ENCODE assay signal across 30 cellular contexts in genomic region chr17:73625006-73625405, GRCh38. TPM values are rescaled to one million over a fixed set of nuclear protein-coding genes. Genes with fewer than 3 reads are reported as not detected.
DNase-seq lines count a peak whose midpoint lies in the region; ATAC-seq and TF ChIP-seq lines count a peak whose summit lies in the region.
"Had no signal": no experiment of that assay in that cellular context is flagged by ENCODE, and none has a peak within 500 bp of the region (broad histone marks: within the 10 kb centered on the region; RNA-seq: fewer than 3 reads in every experiment).

No MANE protein-coding gene starts in this region.

- no peak overlapping the region for H4K91ac ChIP-seq in neuronal stem cell (ENCODE audit: low read depth, low read length, poor library complexity)

- DNase-seq in Right ventricle myocardium superior (peak; percentile 13), Right ventricle myocardium inferior (ENCODE audit: missing footprints) (no peak), neuronal stem cell (ENCODE audit: low spot score) (no peak), GM20000 (ENCODE audit: low spot score) (no peak), WTC11 (ENCODE audit: low spot score) (no peak), tibial artery (no peak), NCI-H1105 treated with DMSO at 0.1 percent for 48 hours (lab: John Stamatoyannopoulos, UW) (no peak)
- DNase-seq: activated CD4-positive, alpha-beta memory T cell treated with anti-CD3 and anti-CD28 coated beads for 36 hours; activated CD4-positive, CD25-positive, alpha-beta regulatory T cell treated with anti-CD3 and anti-CD28 coated beads, Interleukin-2, amount 50 U/mL, for 72 hours; activated CD8-positive, alpha-beta memory T cell treated with anti-CD3 and anti-CD28 coated beads, Interleukin-2, amount 50 U/mL, for 4 hours; AML-193; CD4-positive, alpha-beta T cell; cerebellar nuclear complex; dorsolateral prefrontal cortex; GM23248; left ventricle myocardium inferior; midbrain; natural killer cell; NCI-H1436 treated with DMSO at 0.1 percent for 48 hours; NCI-H526 treated with DMSO at 0.1 percent for 48 hours; pancreas; Peyer's patch; stimulated activated CD4-positive, alpha-beta T cell treated with anti-CD3 and anti-CD28 coated beads, Interleukin-2, amount 100 ng/mL, for 48 hours; T-cell had no signal

- H3K79me1 ChIP-seq in neuronal stem cell (ENCODE audit: low read depth, low read length), result peaks cover 23% of the 10 kb centered on the region

- H3K23ac ChIP-seq in neuronal stem cell (ENCODE audit: low read depth, low read length, poor library complexity), result no peak overlapping the region

- CTCF ChIA-PET in WTC11 (lab: Charles Lee), result interaction anchor here (1.8 kb wide), 1 partner anchor 29 kb away, joined by 4 read pairs; no protein-coding TSS in a partner anchor

- H3K4me3 Mint-ChIP-seq in WTC11, result no peak overlapping the region
- H3K4me3 Mint-ChIP-seq: activated CD4-positive, alpha-beta memory T cell treated with anti-CD3 and anti-CD28 coated beads for 36 hours; activated naive CD8-positive, alpha-beta T cell; activated T-helper 17 cell treated with anti-CD3 and anti-CD28 coated beads, Interleukin-2, amount 50 U/mL, for 72 hours; CD4-positive, alpha-beta T cell; natural killer cell; T-cell had no signal

- H2BK12ac ChIP-seq in neuronal stem cell (ENCODE audit: low read length), result no peak overlapping the region

- H3K4me1 Mint-ChIP-seq in WTC11, result peaks cover 58% of the 10 kb centered on the region
- H3K4me1 Mint-ChIP-seq: natural killer cell had no signal

- H3K18ac ChIP-seq in neuronal stem cell (ENCODE audit: low read length), result peak overlapping the region; percentile 21

- H3K36me3 Mint-ChIP-seq in WTC11, result peaks cover 4% of the 10 kb centered on the region
- H3K36me3 Mint-ChIP-seq: activated CD4-positive, alpha-beta memory T cell treated with anti-CD3 and anti-CD28 coated beads for 36 hours; activated naive CD8-positive, alpha-beta T cell; natural killer cell had no signal

- H2AFZ ChIP-seq in neuronal stem cell (ENCODE audit: low read length), result no peak overlapping the region
- H2AFZ ChIP-seq: GM23248 had no signal

- TF ChIP-seq CTCF in GM20000 (IDR thresholded peaks at IDR 0.05; ENCODE audit: extremely low read depth, missing control alignments) (no peak), WTC11 (IDR thresholded peaks at IDR 0.05) (no peak), tibial artery (IDR thresholded peaks at IDR 0.05) (no peak)

- no peak overlapping the region for H2AK5ac ChIP-seq in neuronal stem cell (ENCODE audit: low read depth, low read length)

- H3K27me3 Mint-ChIP-seq in WTC11 (ENCODE audit: low read depth), result peaks cover 3% of the 10 kb centered on the region; the same call in 1 of the 2 replicates
- H3K27me3 Mint-ChIP-seq: activated CD4-positive, alpha-beta memory T cell treated with anti-CD3 and anti-CD28 coated beads for 36 hours; activated naive CD8-positive, alpha-beta T cell; activated T-helper 17 cell treated with anti-CD3 and anti-CD28 coated beads, Interleukin-2, amount 50 U/mL, for 72 hours; CD4-positive, alpha-beta T cell; T-cell had no signal

- H3K4ac ChIP-seq in neuronal stem cell (ENCODE audit: low read length), result no peak overlapping the region

- H3K9me3 ChIP-seq in neuronal stem cell (replicated peaks in 1 of 2; ENCODE audit: control insufficient read depth in 2 of 2, insufficient read depth in 1 of 2, low read depth in 1 of 2, low read length in 2 of 2) (peaks cover 6 to 10% of the 10 kb centered on the region in 2 donors), tibial artery (no peaks in the 10 kb centered on the region)
- H3K9me3 ChIP-seq: A549, pancreas, Peyer's patch, right atrium auricular region had no signal

- H3K36me3 ChIP-seq in neuronal stem cell (replicated peaks in 1 of 2; ENCODE audit: control insufficient read depth in 2 of 2, insufficient read depth in 2 of 2, low read length in 2 of 2), result peaks cover 0 to 5% of the 10 kb centered on the region in 2 donors
- no peaks in the 10 kb centered on the region for H3K36me3 ChIP-seq in tibial artery
- H3K36me3 ChIP-seq: left ventricle myocardium inferior, pancreas, Peyer's patch, right atrium auricular region had no signal

- H3K4me1 ChIP-seq in neuronal stem cell (ENCODE audit: control insufficient read depth in 2 of 2, insufficient read depth in 1 of 2, low read depth in 1 of 2, low read length in 2 of 2) (peaks cover 16 to 30% of the 10 kb centered on the region in 2 donors), tibial artery (no peaks in the 10 kb centered on the region)
- H3K4me1 ChIP-seq: A549, left ventricle myocardium inferior, pancreas, Peyer's patch, right atrium auricular region had no signal

- H3K4me3 ChIP-seq in neuronal stem cell (ENCODE audit: low read length in 2 of 2), result no peak overlapping the region
- no peak overlapping the region for H3K4me3 ChIP-seq in tibial artery
- H3K4me3 ChIP-seq: A549, dorsolateral prefrontal cortex, GM23248, left ventricle myocardium inferior, pancreas, Peyer's patch, right atrium auricular region had no signal

- no peak overlapping the region for H4K8ac ChIP-seq in neuronal stem cell (ENCODE audit: low read depth, low read length)

- 0 out of 2 replicates have a peak, but pooled peaks cover 3% of the 10 kb centered on the region for H3K9me3 Mint-ChIP-seq in WTC11
- H3K9me3 Mint-ChIP-seq: activated CD4-positive, alpha-beta memory T cell treated with anti-CD3 and anti-CD28 coated beads for 36 hours; activated T-helper 17 cell treated with anti-CD3 and anti-CD28 coated beads, Interleukin-2, amount 50 U/mL, for 72 hours; natural killer cell had no signal

- WGBS in neuronal stem cell (ENCODE audit: extremely low coverage in 2 of 2, insufficient read length in 2 of 2, insufficient replicate concordance in 1 of 2), 2 donors, result no CpG with 5 or more reads among the region's 7 CpGs

- POLR2A ChIA-PET in WTC11 (lab: Charles Lee), result no interaction called here

- no peak overlapping the region for H2BK15ac ChIP-seq in neuronal stem cell (ENCODE audit: low read length)

- H3K27me3 ChIP-seq in neuronal stem cell (ENCODE audit: control insufficient read depth in 3 of 3, insufficient read depth in 3 of 3, low read depth in 1 of 3, low read length in 3 of 3), result no peaks in the 10 kb centered on the region
- peaks cover 0 to 7% of the 10 kb centered on the region in 2 donors for H3K27me3 ChIP-seq in tibial artery
- H3K27me3 ChIP-seq: dorsolateral prefrontal cortex, pancreas, Peyer's patch, right atrium auricular region had no signal

- no peak overlapping the region for H3K27ac Mint-ChIP-seq in WTC11
- H3K27ac Mint-ChIP-seq: activated CD4-positive, alpha-beta memory T cell treated with anti-CD3 and anti-CD28 coated beads for 36 hours; activated naive CD8-positive, alpha-beta T cell; activated T-helper 17 cell treated with anti-CD3 and anti-CD28 coated beads, Interleukin-2, amount 50 U/mL, for 72 hours; CD4-positive, alpha-beta T cell; natural killer cell; T-cell had no signal

- ATAC-seq in Right ventricle myocardium superior (ENCODE audit: poor library complexity) (no peak), Right ventricle myocardium inferior (no peak), esophagus mucosa (peak; percentile 74), WTC11 (no peak)
- ATAC-seq: A549; activated T-helper 17 cell treated with anti-CD3 and anti-CD28 coated beads, Interleukin-2, amount 50 U/mL, for 72 hours; natural killer cell; pancreas; T-cell had no signal

- H3K9ac ChIP-seq in neuronal stem cell (ENCODE audit: low read depth, low read length, poor library complexity), result no peak overlapping the region
- H3K9ac ChIP-seq: GM23248, KMS-11 had no signal

- H2BK5ac ChIP-seq in neuronal stem cell (ENCODE audit: low read length), result no peak overlapping the region

- H2BK120ac ChIP-seq in neuronal stem cell (ENCODE audit: low read depth, low read length), result no peak overlapping the region

- H3K4me2 ChIP-seq in neuronal stem cell (ENCODE audit: insufficient read depth, low read length, poor library complexity, severe bottlenecking), result no peak overlapping the region
- H3K4me2 ChIP-seq: A549, KMS-11 had no signal

- H3K27ac ChIP-seq in neuronal stem cell (replicated peaks; ENCODE audit: low read length), result no peak overlapping the region
- H3K27ac ChIP-seq in tibial artery, result no peak overlapping the region
- H3K27ac ChIP-seq: A549, dorsolateral prefrontal cortex, GM23248, KMS-11, left ventricle myocardium inferior, pancreas, Peyer's patch, right atrium auricular region had no signal

- intact Hi-C loops in Right ventricle myocardium superior (cut with DNase I), result no loop called here
- intact Hi-C loops in Right ventricle myocardium inferior (cut with DNase I), result no loop called here
- intact Hi-C loops in tibial artery (cut with DNase I; ENCODE audit: low total_unique reads), result no loop called here

- peak overlapping the region; percentile 1 for H3K14ac ChIP-seq in neuronal stem cell (ENCODE audit: low read length)

TF ChIP-seq in WTC11, 78 proteins besides CTCF, POLR2A, EP300 and RAD21 (continues in another document):
- no peak for TF ChIP-seq ZNF317 (CRISPR knock-in tag; IDR thresholded peaks at IDR 0.05; ENCODE audit: borderline replicate concordance, low read depth)
- no peak for TF ChIP-seq HMGA2 (CRISPR knock-in tag; IDR thresholded peaks at IDR 0.05)

RNA-seq across cellular contexts. Expression of gene SDK2, which starts 19.2 kb away (rescaled TPM):
- total RNA-seq in Right ventricle myocardium superior (1.0 TPM), Right ventricle myocardium inferior (1.6 TPM), esophagus mucosa (4.9 TPM), WTC11 (2021) (13.5 to 14.8 TPM (median 14.3 TPM) in 3 replicates)
- polyA plus RNA-seq in neuronal stem cell (2013, experiment 1 of 2), result 31.6 TPM
- polyA plus RNA-seq in neuronal stem cell (2013, experiment 2 of 2), result 34.6 TPM
